ENCODE assay signal across 1 cellular context in genomic region chr6:73461537-73462350, GRCh38.
TF ChIP-seq lines count a peak whose summit lies in the region.

Gene MTO1, plus strand, starts transcription at chr6:73461737. Its CDS starts 118 bp downstream, at chr6:73461855.

TF ChIP-seq in K562, 482 proteins besides CTCF, POLR2A, EP300 and RAD21 (continued from another document):
- TF ChIP-seq ARID3A (IDR thresholded peaks at IDR 0.05; ENCODE audit: borderline replicate concordance, low read depth, low read length) (0 out of 2 replicates have a peak, but pooled peaks have one; percentile 56), MYNN (IDR thresholded peaks at IDR 0.05) (no peak), MYNN (CRISPR knock-in tag; IDR thresholded peaks at IDR 0.05) (no peak), ETV1 (tag; conservative IDR thresholded peaks at IDR 0.05; ENCODE audit: low read depth) (no peak; the same call in 1 of the 2 replicates), FOXA3 (CRISPR knock-in tag; conservative IDR thresholded peaks at IDR 0.05 in 1 of 2, IDR thresholded peaks at IDR 0.05 in 1 of 2) (no peak), CEBPB (tag; IDR thresholded peaks at IDR 0.05) (peak; percentile 99)
